In the genomic region with DNA sequence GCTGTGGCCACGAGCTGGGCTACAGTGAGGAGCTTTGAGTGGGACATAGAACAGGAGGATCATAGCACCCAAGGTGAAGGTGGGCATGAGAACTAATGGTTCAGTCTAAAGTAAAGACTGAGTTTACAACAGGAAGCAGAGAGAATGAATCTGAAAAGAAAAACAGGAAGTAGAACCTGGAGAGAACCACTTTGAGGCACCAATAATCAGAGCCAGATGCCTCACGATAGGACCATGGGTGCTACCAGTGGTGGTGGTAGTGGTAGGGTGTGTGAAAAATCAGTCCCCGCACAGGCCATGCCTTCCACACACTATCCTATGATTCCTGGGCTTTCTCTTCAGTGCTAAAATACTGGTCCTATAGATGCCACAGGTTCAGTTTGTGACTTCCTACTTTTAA, we compare ENCODE assay signal across 1 cellular context.
TF ChIP-seq lines count a peak whose summit lies in the region.

No MANE protein-coding gene starts in this region.

TF ChIP-seq in GM23338, 12 proteins besides CTCF, POLR2A, EP300 and RAD21 (continued from another document):
- TF ChIP-seq, protein P1, sequence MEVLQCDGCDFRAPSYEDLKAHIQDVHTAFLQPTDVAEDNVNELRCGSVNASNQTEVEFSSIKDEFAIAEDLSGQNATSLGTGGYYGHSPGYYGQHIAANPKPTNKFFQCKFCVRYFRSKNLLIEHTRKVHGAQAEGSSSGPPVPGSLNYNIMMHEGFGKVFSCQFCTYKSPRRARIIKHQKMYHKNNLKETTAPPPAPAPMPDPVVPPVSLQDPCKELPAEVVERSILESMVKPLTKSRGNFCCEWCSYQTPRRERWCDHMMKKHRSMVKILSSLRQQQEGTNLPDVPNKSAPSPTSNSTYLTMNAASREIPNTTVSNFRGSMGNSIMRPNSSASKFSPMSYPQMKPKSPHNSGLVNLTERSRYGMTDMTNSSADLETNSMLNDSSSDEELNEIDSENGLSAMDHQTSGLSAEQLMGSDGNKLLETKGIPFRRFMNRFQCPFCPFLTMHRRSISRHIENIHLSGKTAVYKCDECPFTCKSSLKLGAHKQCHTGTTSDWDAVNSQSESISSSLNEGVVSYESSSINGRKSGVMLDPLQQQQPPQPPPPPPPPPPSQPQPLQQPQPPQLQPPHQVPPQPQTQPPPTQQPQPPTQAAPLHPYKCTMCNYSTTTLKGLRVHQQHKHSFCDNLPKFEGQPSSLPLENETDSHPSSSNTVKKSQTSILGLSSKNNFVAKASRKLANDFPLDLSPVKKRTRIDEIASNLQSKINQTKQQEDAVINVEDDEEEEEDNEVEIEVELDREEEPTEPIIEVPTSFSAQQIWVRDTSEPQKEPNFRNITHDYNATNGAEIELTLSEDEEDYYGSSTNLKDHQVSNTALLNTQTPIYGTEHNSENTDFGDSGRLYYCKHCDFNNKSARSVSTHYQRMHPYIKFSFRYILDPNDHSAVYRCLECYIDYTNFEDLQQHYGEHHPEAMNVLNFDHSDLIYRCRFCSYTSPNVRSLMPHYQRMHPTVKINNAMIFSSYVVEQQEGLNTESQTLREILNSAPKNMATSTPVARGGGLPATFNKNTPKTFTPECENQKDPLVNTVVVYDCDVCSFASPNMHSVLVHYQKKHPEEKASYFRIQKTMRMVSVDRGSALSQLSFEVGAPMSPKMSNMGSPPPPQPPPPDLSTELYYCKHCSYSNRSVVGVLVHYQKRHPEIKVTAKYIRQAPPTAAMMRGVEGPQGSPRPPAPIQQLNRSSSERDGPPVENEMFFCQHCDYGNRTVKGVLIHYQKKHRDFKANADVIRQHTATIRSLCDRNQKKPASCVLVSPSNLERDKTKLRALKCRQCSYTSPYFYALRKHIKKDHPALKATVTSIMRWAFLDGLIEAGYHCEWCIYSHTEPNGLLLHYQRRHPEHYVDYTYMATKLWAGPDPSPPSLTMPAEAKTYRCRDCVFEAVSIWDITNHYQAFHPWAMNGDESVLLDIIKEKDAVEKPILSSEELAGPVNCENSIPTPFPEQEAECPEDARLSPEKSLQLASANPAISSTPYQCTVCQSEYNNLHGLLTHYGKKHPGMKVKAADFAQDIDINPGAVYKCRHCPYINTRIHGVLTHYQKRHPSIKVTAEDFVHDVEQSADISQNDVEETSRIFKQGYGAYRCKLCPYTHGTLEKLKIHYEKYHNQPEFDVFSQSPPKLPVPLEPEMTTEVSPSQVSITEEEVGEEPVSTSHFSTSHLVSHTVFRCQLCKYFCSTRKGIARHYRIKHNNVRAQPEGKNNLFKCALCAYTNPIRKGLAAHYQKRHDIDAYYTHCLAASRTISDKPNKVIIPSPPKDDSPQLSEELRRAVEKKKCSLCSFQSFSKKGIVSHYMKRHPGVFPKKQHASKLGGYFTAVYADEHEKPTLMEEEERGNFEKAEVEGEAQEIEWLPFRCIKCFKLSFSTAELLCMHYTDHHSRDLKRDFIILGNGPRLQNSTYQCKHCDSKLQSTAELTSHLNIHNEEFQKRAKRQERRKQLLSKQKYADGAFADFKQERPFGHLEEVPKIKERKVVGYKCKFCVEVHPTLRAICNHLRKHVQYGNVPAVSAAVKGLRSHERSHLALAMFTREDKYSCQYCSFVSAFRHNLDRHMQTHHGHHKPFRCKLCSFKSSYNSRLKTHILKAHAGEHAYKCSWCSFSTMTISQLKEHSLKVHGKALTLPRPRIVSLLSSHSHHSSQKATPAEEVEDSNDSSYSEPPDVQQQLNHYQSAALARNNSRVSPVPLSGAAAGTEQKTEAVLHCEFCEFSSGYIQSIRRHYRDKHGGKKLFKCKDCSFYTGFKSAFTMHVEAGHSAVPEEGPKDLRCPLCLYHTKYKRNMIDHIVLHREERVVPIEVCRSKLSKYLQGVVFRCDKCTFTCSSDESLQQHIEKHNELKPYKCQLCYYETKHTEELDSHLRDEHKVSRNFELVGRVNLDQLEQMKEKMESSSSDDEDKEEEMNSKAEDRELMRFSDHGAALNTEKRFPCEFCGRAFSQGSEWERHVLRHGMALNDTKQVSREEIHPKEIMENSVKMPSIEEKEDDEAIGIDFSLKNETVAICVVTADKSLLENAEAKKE (CRISPR knock-in tag; IDR thresholded peaks at IDR 0.05) = no peak
- TF ChIP-seq, protein P2, sequence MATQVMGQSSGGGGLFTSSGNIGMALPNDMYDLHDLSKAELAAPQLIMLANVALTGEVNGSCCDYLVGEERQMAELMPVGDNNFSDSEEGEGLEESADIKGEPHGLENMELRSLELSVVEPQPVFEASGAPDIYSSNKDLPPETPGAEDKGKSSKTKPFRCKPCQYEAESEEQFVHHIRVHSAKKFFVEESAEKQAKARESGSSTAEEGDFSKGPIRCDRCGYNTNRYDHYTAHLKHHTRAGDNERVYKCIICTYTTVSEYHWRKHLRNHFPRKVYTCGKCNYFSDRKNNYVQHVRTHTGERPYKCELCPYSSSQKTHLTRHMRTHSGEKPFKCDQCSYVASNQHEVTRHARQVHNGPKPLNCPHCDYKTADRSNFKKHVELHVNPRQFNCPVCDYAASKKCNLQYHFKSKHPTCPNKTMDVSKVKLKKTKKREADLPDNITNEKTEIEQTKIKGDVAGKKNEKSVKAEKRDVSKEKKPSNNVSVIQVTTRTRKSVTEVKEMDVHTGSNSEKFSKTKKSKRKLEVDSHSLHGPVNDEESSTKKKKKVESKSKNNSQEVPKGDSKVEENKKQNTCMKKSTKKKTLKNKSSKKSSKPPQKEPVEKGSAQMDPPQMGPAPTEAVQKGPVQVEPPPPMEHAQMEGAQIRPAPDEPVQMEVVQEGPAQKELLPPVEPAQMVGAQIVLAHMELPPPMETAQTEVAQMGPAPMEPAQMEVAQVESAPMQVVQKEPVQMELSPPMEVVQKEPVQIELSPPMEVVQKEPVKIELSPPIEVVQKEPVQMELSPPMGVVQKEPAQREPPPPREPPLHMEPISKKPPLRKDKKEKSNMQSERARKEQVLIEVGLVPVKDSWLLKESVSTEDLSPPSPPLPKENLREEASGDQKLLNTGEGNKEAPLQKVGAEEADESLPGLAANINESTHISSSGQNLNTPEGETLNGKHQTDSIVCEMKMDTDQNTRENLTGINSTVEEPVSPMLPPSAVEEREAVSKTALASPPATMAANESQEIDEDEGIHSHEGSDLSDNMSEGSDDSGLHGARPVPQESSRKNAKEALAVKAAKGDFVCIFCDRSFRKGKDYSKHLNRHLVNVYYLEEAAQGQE (IDR thresholded peaks at IDR 0.05; ENCODE audit: unreplicated experiment) = no peak
- no peak for TF ChIP-seq EZH2 (IDR thresholded peaks at IDR 0.05; ENCODE audit: low read depth, unreplicated experiment)
